ENCODE assay signal across 8 cellular contexts in genomic region chr6:24766685-24767462, GRCh38.
DNase-seq lines count a peak whose midpoint lies in the region; ATAC-seq and TF ChIP-seq lines count a peak whose summit lies in the region.

No MANE protein-coding gene starts in this region.

- no peak overlapping the region for H3K4me3 Mint-ChIP-seq in stimulated activated effector memory CD8-positive, alpha-beta T cell treated with anti-CD3 and anti-CD28 coated beads, Interleukin-12 subunit alpha, Interleukin-12 subunit beta, amount 100 ng/mL, for 72 hours

- H3K36me3 Mint-ChIP-seq in stimulated activated effector memory CD8-positive, alpha-beta T cell treated with anti-CD3 and anti-CD28 coated beads, Interleukin-12 subunit alpha, Interleukin-12 subunit beta, amount 100 ng/mL, for 72 hours: no peaks in the 10 kb centered on the region

- no peaks in the 10 kb centered on the region for H3K9me3 Mint-ChIP-seq in stimulated activated effector memory CD8-positive, alpha-beta T cell treated with anti-CD3 and anti-CD28 coated beads, Interleukin-12 subunit alpha, Interleukin-12 subunit beta, amount 100 ng/mL, for 72 hours

- no peak overlapping the region for H3K4me3 ChIP-seq in fibroblast of mammary gland (ENCODE audit: control insufficient read depth, low read depth, low read length)

- no peak overlapping the region for H3K27ac Mint-ChIP-seq in stimulated activated effector memory CD8-positive, alpha-beta T cell treated with anti-CD3 and anti-CD28 coated beads, Interleukin-12 subunit alpha, Interleukin-12 subunit beta, amount 100 ng/mL, for 72 hours

- peak; percentile 69 for ATAC-seq in HG03175 (IDR thresholded peaks at IDR 0.05; ENCODE audit: unreplicated experiment)
- peak; percentile 66 for ATAC-seq in stimulated activated effector memory CD8-positive, alpha-beta T cell treated with anti-CD3 and anti-CD28 coated beads, Interleukin-12 subunit alpha, Interleukin-12 subunit beta, amount 100 ng/mL, for 72 hours

- peak; percentile 49 for TF ChIP-seq CTCF in fibroblast of mammary gland (conservative IDR thresholded peaks at IDR 0.05; ENCODE audit: control insufficient read depth, insufficient read depth, low read depth, low read length)

- peak; percentile 30 for DNase-seq in NCI-H1436 treated with DMSO at 0.1 percent for 48 hours (lab: John Stamatoyannopoulos, UW)
- no peak for DNase-seq in NCI-H1436 (lab: John Stamatoyannopoulos, UW)
- DNase-seq in RPMI8226: peak; percentile 67
- DNase-seq in fibroblast of mammary gland (ENCODE audit: low read depth): peak; percentile 56
- DNase-seq in stimulated activated effector memory CD8-positive, alpha-beta T cell treated with anti-CD3 and anti-CD28 coated beads, Interleukin-12 subunit alpha, Interleukin-12 subunit beta, amount 100 ng/mL, for 72 hours (ENCODE audit: low spot score in 2 of 2): no peak
- DNase-seq in NCI-H1048 (lab: John Stamatoyannopoulos, UW): no peak
- DNase-seq in posterior cingulate gyrus: no peak

- H3K4me1 Mint-ChIP-seq in stimulated activated effector memory CD8-positive, alpha-beta T cell treated with anti-CD3 and anti-CD28 coated beads, Interleukin-12 subunit alpha, Interleukin-12 subunit beta, amount 100 ng/mL, for 72 hours: peaks cover 3% of the 10 kb centered on the region

- intact Hi-C loops in posterior cingulate gyrus (cut with DNase I): loop anchor here (5.0 to 10.0 kb wide), 2 partner anchors 185 to 482 kb away; no protein-coding TSS in a partner anchor

Comparison
In these comparisons a context has a peak if more than half of its experiments do, and no peak if none do; other contexts are left out.
1. DNase-seq: peak in NCI-H1436 treated with DMSO at 0.1 percent for 48 hours (single experiment), RPMI8226 (single experiment) and fibroblast of mammary gland (single experiment); none in NCI-H1436 (single experiment), stimulated activated effector memory CD8-positive, alpha-beta T cell treated with anti-CD3 and anti-CD28 coated beads, Interleukin-12 subunit alpha, Interleukin-12 subunit beta, amount 100 ng/mL, for 72 hours (0 of 2), NCI-H1048 (single experiment) and posterior cingulate gyrus (0 of 10).